Comparison of ENCODE assay signal across 25 cellular contexts in the genomic region with DNA sequence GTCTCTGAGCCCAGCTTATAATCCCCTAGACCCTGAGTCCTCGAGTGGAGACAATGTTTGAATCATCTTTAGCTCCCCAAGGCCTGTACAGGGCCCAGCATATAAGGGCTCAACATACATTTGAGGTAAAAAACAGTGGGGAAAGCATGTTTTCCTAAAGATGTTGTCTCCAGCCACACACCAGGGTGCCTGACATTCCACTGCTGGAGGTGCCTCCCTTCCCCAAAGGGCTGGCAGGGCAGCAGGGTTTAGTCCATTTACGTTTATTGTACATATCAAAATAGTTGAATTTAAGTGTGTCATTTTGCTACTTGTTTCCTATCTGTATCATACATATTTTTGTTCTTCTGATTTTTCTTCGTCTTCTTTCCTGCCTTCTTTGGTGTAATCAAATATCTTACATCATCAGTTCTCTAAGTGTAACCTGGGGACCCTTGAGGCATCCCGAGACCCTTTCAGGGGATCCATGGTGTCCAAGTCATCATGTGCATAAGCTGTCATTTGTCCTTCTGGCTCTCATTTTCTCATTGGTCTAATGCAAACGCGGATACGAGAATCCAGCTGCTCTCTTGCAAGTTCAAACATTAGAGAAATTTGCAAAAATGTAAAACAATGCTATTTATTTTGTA.
"Had no signal": no experiment of that assay in that cellular context is flagged by ENCODE, and none has a peak within 500 bp of the region (broad histone marks: within the 10 kb centered on the region; RNA-seq: fewer than 3 reads in every experiment).

No MANE protein-coding gene starts in this region.

- H3K4me1 ChIP-seq: gastrocnemius medialis, psoas muscle, right lobe of liver, stomach, thyroid gland had no signal

- ATAC-seq: effector memory CD8-positive, alpha-beta T cell; esophagus mucosa; gastrocnemius medialis; left lobe of liver; mucosa of descending colon; natural killer cell treated with Interleukin-12 subunit alpha and Interleukin-12 subunit beta and Interleukin-15 and Interleukin-18, amount 100 ng/mL, for 72 hours; psoas muscle; right lobe of liver; stimulated activated effector memory CD8-positive, alpha-beta T cell treated with anti-CD3 and anti-CD28 coated beads, Interleukin-12 subunit alpha, Interleukin-12 subunit beta, amount 100 ng/mL, for 72 hours had no signal

- H3K27ac Mint-ChIP-seq: memory B cell; mesothelial cell of epicardium; naive B cell; natural killer cell treated with Interleukin-12 subunit alpha and Interleukin-12 subunit beta and Interleukin-15 and Interleukin-18, amount 100 ng/mL, for 72 hours; stimulated activated effector memory CD8-positive, alpha-beta T cell treated with anti-CD3 and anti-CD28 coated beads, Interleukin-12 subunit alpha, Interleukin-12 subunit beta, amount 100 ng/mL, for 72 hours; type B pancreatic cell had no signal

- H3K36me3 Mint-ChIP-seq: stimulated activated effector memory CD8-positive, alpha-beta T cell treated with anti-CD3 and anti-CD28 coated beads, Interleukin-12 subunit alpha, Interleukin-12 subunit beta, amount 100 ng/mL, for 72 hours; type B pancreatic cell had no signal

- H3K4me1 Mint-ChIP-seq: memory B cell; mesothelial cell of epicardium; naive B cell; neural crest cell; stimulated activated effector memory CD8-positive, alpha-beta T cell treated with anti-CD3 and anti-CD28 coated beads, Interleukin-12 subunit alpha, Interleukin-12 subunit beta, amount 100 ng/mL, for 72 hours had no signal

- H3K9me3 ChIP-seq: ovary, thyroid gland had no signal

- H3K36me3 ChIP-seq: gastrocnemius medialis, ovary, right lobe of liver, stomach, thyroid gland had no signal

- H3K27me3 Mint-ChIP-seq: effector memory CD8-positive, alpha-beta T cell; naive B cell; natural killer cell treated with Interleukin-12 subunit alpha and Interleukin-12 subunit beta and Interleukin-15 and Interleukin-18, amount 100 ng/mL, for 72 hours; type B pancreatic cell had no signal

- H3K27ac ChIP-seq: coronary artery, epithelial cell of prostate, gastrocnemius medialis, ovary, psoas muscle, right lobe of liver, stomach, thyroid gland had no signal

- DNase-seq: effector memory CD8-positive, alpha-beta T cell; foreskin fibroblast; gastrocnemius medialis; naive B cell; stimulated activated CD4-positive, alpha-beta T cell treated with anti-CD3 and anti-CD28 coated beads, Interleukin-2, amount 100 ng/mL, for 24 hours; stimulated activated CD4-positive, alpha-beta T cell treated with anti-CD3 and anti-CD28 coated beads, Interleukin-4, amount 100 ng/mL, for 24 hours; stimulated activated naive CD4-positive, alpha-beta T cell treated with Interleukin-2 at 50 U/mL for 16 hours; stomach; thyroid gland had no signal

- H3K4me3 ChIP-seq: coronary artery, gastrocnemius medialis, lung, mucosa of descending colon, ovary, psoas muscle, right lobe of liver, smooth muscle cell, stomach, thyroid gland had no signal

- H3K4me3 Mint-ChIP-seq: effector memory CD8-positive, alpha-beta T cell; memory B cell; mesothelial cell of epicardium; naive B cell; natural killer cell treated with Interleukin-12 subunit alpha and Interleukin-12 subunit beta and Interleukin-15 and Interleukin-18, amount 100 ng/mL, for 72 hours; neural crest cell; stimulated activated effector memory CD8-positive, alpha-beta T cell treated with anti-CD3 and anti-CD28 coated beads, Interleukin-12 subunit alpha, Interleukin-12 subunit beta, amount 100 ng/mL, for 72 hours; type B pancreatic cell had no signal

- H3K27me3 ChIP-seq: gastrocnemius medialis, ovary, right lobe of liver, thyroid gland had no signal
